Comparison of ENCODE assay signal across 1 cellular context in genomic region chr1:109584766-109585165, GRCh38.
A peak's percentile ranks its signal among the peaks of the same experiment; 100 is the strongest.
TF ChIP-seq lines count a peak whose summit lies in the region.

No MANE protein-coding gene starts in this region.

TF ChIP-seq in HepG2, 621 proteins besides CTCF, POLR2A, EP300 and RAD21:
- TF ChIP-seq KDM3A (CRISPR knock-in tag; IDR thresholded peaks at IDR 0.05; ENCODE audit: low read depth) (no peak), HNF4A (CRISPR knock-in tag; IDR thresholded peaks at IDR 0.05) (peak; percentile 25; the same call in 1 of the 2 replicates), EZH2 (conservative IDR thresholded peaks at IDR 0.05; ENCODE audit: low read depth, low read length) (no peak), CREB3 (CRISPR knock-in tag; IDR thresholded peaks at IDR 0.05) (no peak), ISL2 (CRISPR knock-in tag; IDR thresholded peaks at IDR 0.05) (no peak)
- TF ChIP-seq, protein P1, sequence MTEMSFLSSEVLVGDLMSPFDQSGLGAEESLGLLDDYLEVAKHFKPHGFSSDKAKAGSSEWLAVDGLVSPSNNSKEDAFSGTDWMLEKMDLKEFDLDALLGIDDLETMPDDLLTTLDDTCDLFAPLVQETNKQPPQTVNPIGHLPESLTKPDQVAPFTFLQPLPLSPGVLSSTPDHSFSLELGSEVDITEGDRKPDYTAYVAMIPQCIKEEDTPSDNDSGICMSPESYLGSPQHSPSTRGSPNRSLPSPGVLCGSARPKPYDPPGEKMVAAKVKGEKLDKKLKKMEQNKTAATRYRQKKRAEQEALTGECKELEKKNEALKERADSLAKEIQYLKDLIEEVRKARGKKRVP (CRISPR knock-in tag; IDR thresholded peaks at IDR 0.05), result peak in 1 of 2 experiments; percentile 44; a peak in 2 of 4 replicates
